ENCODE assay signal across 21 cellular contexts in genomic region chr2:38125830-38126229, GRCh38.
"Had no signal": no experiment of that assay in that cellular context is flagged by ENCODE, and none has a peak within 500 bp of the region (broad histone marks: within the 10 kb centered on the region; RNA-seq: fewer than 3 reads in every experiment).

No MANE protein-coding gene starts in this region.

- H3K27ac ChIP-seq: esophagus muscularis mucosa, foreskin keratinocyte, skin epidermis had no signal

- H3K4me1 Mint-ChIP-seq: activated CD4-positive, alpha-beta T cell treated with anti-CD3 and anti-CD28 coated beads, Interleukin-2, amount 10 ng/mL, durations not matched to agents 24 days and 14 days; natural killer cell had no signal

- H3K4me3 Mint-ChIP-seq: activated CD4-positive, alpha-beta T cell treated with anti-CD3 and anti-CD28 coated beads, Interleukin-2, amount 10 ng/mL, durations not matched to agents 24 days and 14 days; activated CD8-positive, alpha-beta T cell treated with anti-CD3 and anti-CD28 coated beads, Interleukin-2, amount 10 ng/mL, durations not matched to agents 7 days and 5 days; activated T-cell treated with anti-CD3 and anti-CD28 coated beads, Interleukin-2, amount 50 U/mL, for 72 hours; natural killer cell; type B pancreatic cell had no signal

- H3K36me3 ChIP-seq: esophagus muscularis mucosa had no signal

- ATAC-seq: activated CD8-positive, alpha-beta T cell treated with anti-CD3 and anti-CD28 coated beads, Interleukin-2, amount 10 ng/mL, durations not matched to agents 7 days and 5 days; activated naive CD4-positive, alpha-beta T cell treated with anti-CD3 and anti-CD28 coated beads, Interleukin-2, amount 50 U/mL, for 72 hours; activated T-cell treated with anti-CD3 and anti-CD28 coated beads, Interleukin-2, amount 50 U/mL, for 72 hours; foreskin keratinocyte; natural killer cell had no signal

- DNase-seq: activated CD4-positive, alpha-beta T cell treated with anti-CD3 and anti-CD28 coated beads, Interleukin-2, amount 10 ng/mL, durations not matched to agents 24 days and 14 days; activated CD4-positive, CD25-positive, alpha-beta regulatory T cell; activated CD8-positive, alpha-beta memory T cell treated with anti-CD3 and anti-CD28 coated beads, Interleukin-2, amount 50 U/mL, for 4 hours; activated CD8-positive, alpha-beta T cell treated with anti-CD3 and anti-CD28 coated beads, Interleukin-2, amount 10 ng/mL, durations not matched to agents 7 days and 5 days; activated gamma-delta T cell; activated T-cell treated with anti-CD3 and anti-CD28 coated beads, Interleukin-2, amount 50 U/mL, for 72 hours; foreskin keratinocyte; glutamatergic neuron; hypothalamus; kidney; mesenchymal stem cell; natural killer cell; nucleus accumbens; stimulated activated CD4-positive, alpha-beta T cell treated with anti-CD3 and anti-CD28 coated beads, Interleukin-15, amount 100 ng/mL, for 24 hours; stimulated activated CD4-positive, alpha-beta T cell treated with anti-CD3 and anti-CD28 coated beads, Interleukin-4, amount 100 ng/mL, for 1 hour; stimulated activated naive CD4-positive, alpha-beta T cell treated with Interleukin-2 at 50 U/mL for 16 hours; substantia nigra had no signal

- H3K27me3 ChIP-seq: esophagus muscularis mucosa, foreskin keratinocyte had no signal

- H3K36me3 Mint-ChIP-seq: natural killer cell had no signal

- H3K27ac Mint-ChIP-seq: activated CD4-positive, alpha-beta T cell treated with anti-CD3 and anti-CD28 coated beads, Interleukin-2, amount 10 ng/mL, durations not matched to agents 24 days and 14 days; activated CD8-positive, alpha-beta T cell treated with anti-CD3 and anti-CD28 coated beads, Interleukin-2, amount 10 ng/mL, durations not matched to agents 7 days and 5 days; activated naive CD4-positive, alpha-beta T cell treated with anti-CD3 and anti-CD28 coated beads, Interleukin-2, amount 50 U/mL, for 72 hours; activated T-cell treated with anti-CD3 and anti-CD28 coated beads, Interleukin-2, amount 50 U/mL, for 72 hours; natural killer cell; type B pancreatic cell had no signal

- H3K4me3 ChIP-seq: esophagus muscularis mucosa, skin epidermis had no signal

- H3K27me3 Mint-ChIP-seq: type B pancreatic cell had no signal
